Comparison of ENCODE assay signal across 1 cellular context in the genomic region with DNA sequence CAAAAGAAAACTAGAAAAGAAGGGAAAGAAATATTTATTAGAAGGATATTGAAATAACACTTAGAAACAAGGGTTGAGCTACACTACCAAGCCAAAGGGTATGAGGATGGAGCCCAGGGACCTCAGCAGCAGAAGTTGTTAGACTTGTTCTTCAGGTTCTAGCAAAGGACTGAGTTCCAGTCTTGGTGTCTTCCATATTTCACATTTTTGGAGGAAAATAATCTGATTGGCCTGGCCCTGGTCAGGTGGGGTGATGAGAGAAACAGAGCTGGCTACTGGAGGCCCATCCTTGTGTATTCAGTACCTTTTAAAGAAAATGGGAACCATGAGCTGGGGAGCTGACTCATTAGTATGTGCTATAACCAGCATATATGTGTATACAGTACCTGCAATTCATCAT.
TF ChIP-seq lines count a peak whose summit lies in the region.

No MANE protein-coding gene starts in this region.

TF ChIP-seq in GM12878, 131 proteins besides CTCF, POLR2A, EP300 and RAD21:
- TF ChIP-seq, protein P1, sequence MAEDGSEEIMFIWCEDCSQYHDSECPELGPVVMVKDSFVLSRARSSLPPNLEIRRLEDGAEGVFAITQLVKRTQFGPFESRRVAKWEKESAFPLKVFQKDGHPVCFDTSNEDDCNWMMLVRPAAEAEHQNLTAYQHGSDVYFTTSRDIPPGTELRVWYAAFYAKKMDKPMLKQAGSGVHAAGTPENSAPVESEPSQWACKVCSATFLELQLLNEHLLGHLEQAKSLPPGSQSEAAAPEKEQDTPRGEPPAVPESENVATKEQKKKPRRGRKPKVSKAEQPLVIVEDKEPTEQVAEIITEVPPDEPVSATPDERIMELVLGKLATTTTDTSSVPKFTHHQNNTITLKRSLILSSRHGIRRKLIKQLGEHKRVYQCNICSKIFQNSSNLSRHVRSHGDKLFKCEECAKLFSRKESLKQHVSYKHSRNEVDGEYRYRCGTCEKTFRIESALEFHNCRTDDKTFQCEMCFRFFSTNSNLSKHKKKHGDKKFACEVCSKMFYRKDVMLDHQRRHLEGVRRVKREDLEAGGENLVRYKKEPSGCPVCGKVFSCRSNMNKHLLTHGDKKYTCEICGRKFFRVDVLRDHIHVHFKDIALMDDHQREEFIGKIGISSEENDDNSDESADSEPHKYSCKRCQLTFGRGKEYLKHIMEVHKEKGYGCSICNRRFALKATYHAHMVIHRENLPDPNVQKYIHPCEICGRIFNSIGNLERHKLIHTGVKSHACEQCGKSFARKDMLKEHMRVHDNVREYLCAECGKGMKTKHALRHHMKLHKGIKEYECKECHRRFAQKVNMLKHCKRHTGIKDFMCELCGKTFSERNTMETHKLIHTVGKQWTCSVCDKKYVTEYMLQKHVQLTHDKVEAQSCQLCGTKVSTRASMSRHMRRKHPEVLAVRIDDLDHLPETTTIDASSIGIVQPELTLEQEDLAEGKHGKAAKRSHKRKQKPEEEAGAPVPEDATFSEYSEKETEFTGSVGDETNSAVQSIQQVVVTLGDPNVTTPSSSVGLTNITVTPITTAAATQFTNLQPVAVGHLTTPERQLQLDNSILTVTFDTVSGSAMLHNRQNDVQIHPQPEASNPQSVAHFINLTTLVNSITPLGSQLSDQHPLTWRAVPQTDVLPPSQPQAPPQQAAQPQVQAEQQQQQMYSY (CRISPR knock-in tag; IDR thresholded peaks at IDR 0.05), result no peak
- TF ChIP-seq, protein P2, sequence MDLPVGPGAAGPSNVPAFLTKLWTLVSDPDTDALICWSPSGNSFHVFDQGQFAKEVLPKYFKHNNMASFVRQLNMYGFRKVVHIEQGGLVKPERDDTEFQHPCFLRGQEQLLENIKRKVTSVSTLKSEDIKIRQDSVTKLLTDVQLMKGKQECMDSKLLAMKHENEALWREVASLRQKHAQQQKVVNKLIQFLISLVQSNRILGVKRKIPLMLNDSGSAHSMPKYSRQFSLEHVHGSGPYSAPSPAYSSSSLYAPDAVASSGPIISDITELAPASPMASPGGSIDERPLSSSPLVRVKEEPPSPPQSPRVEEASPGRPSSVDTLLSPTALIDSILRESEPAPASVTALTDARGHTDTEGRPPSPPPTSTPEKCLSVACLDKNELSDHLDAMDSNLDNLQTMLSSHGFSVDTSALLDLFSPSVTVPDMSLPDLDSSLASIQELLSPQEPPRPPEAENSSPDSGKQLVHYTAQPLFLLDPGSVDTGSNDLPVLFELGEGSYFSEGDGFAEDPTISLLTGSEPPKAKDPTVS (IDR thresholded peaks at IDR 0.05; ENCODE audit: low read depth, low read length), result no peak
- TF ChIP-seq RBBP5 (conservative IDR thresholded peaks at IDR 0.05) (no peak), ZSCAN29 (IDR thresholded peaks at IDR 0.05) (no peak), YY1 (IDR thresholded peaks at IDR 0.05; ENCODE audit: low read depth, low read length) (no peak), CBFB (IDR thresholded peaks at IDR 0.05; ENCODE audit: low read depth) (no peak), ETV6 (conservative IDR thresholded peaks at IDR 0.05 in 1 of 2, IDR thresholded peaks at IDR 0.05 in 1 of 2; ENCODE audit: borderline replicate concordance in 1 of 2, low read depth in 1 of 2) (no peak), STAT3 (IDR thresholded peaks at IDR 0.05; ENCODE audit: low read depth, low read length) (no peak), KDM1A (IDR thresholded peaks at IDR 0.05; ENCODE audit: borderline replicate concordance) (no peak), NFIC (IDR thresholded peaks at IDR 0.05; ENCODE audit: low read depth, low read length) (no peak), KLF5 (IDR thresholded peaks at IDR 0.05; ENCODE audit: partially characterized antibody) (no peak), PAX5 (IDR thresholded peaks at IDR 0.05; ENCODE audit: borderline replicate concordance, low read depth, low read length) (no peak), IKZF2 (IDR thresholded peaks at IDR 0.05) (no peak), FOS (IDR thresholded peaks at IDR 0.05; ENCODE audit: borderline replicate concordance, extremely low read depth, insufficient read length) (no peak), NR2C2 (IDR thresholded peaks at IDR 0.05; ENCODE audit: borderline replicate concordance, control insufficient read depth, insufficient read length, low read depth) (no peak), SREBF2 (IDR thresholded peaks at IDR 0.05; ENCODE audit: low read length) (no peak), SREBF1 (IDR thresholded peaks at IDR 0.05; ENCODE audit: low read length) (no peak)
